29 cellular contexts compared by ENCODE assay signal in the genomic region with DNA sequence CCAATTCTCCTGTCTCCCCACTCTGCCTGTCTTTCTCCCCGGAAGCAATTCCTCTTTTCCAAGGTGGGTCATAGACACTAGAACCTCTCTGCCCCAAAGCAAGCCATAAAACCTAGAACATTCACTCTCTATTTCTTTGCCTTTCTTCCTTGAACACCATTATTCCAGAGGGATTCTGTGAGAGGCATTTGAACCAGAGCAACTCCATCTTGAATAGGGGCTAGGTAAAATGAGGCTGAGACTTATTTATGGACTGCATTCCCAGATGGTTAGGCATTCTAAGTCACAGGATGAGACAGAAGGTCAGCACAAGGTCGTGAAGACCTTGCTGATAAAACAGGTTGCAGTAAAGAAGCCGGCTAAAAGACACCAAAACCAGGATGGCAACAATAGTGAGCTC. TPM values are rescaled to one million over a fixed set of nuclear protein-coding genes. Genes with fewer than 3 reads are reported as not detected.
"Had no signal": no experiment of that assay in that cellular context is flagged by ENCODE, and none has a peak within 500 bp of the region (broad histone marks: within the 10 kb centered on the region; RNA-seq: fewer than 3 reads in every experiment).

No MANE protein-coding gene starts in this region.

- H3K27me3 Mint-ChIP-seq: dendritic cell treated with granulocyte-macrophage colony-stimulating factor and Interleukin-4, amounts not matched to agents 40 ng/mL and 50 ng/mL, for 4 days had no signal

- H3K27ac Mint-ChIP-seq: dendritic cell treated with granulocyte-macrophage colony-stimulating factor and Interleukin-4, amounts not matched to agents 40 ng/mL and 50 ng/mL, for 4 days; effector memory CD8-positive, alpha-beta T cell; endodermal cell had no signal

- H3K4me3 Mint-ChIP-seq: dendritic cell treated with granulocyte-macrophage colony-stimulating factor and Interleukin-4, amounts not matched to agents 40 ng/mL and 50 ng/mL, for 4 days; effector memory CD8-positive, alpha-beta T cell; endodermal cell had no signal

- H3K4me3 ChIP-seq: colonic mucosa, coronary artery, dorsolateral prefrontal cortex, esophagus muscularis mucosa, esophagus squamous epithelium, gastrocnemius medialis, gastroesophageal sphincter, heart left ventricle, heart right ventricle had no signal

- FAIRE-seq: colon, endometrium, endothelial cell of umbilical vein, frontal cortex had no signal

- H3K36me3 ChIP-seq: colonic mucosa, esophagus muscularis mucosa, esophagus squamous epithelium, gastrocnemius medialis, gastroesophageal sphincter, heart left ventricle, heart right ventricle had no signal

- H3K4me1 Mint-ChIP-seq: endodermal cell had no signal

- H3K4me1 ChIP-seq: colonic mucosa, esophagus muscularis mucosa, esophagus squamous epithelium, foreskin keratinocyte, gastrocnemius medialis, gastroesophageal sphincter, heart left ventricle, heart right ventricle had no signal

- ATAC-seq: effector memory CD8-positive, alpha-beta T cell; esophagus mucosa; foreskin keratinocyte; gastrocnemius medialis; gastroesophageal sphincter; heart left ventricle; heart right ventricle had no signal

- H3K9me3 ChIP-seq: colonic mucosa, esophagus squamous epithelium, gastrocnemius medialis, gastroesophageal sphincter had no signal

- H3K9me3 Mint-ChIP-seq: effector memory CD8-positive, alpha-beta T cell had no signal

- H3K27me3 ChIP-seq: colonic mucosa, dorsolateral prefrontal cortex, esophagus muscularis mucosa, esophagus squamous epithelium, gastrocnemius medialis, gastroesophageal sphincter, heart left ventricle, heart right ventricle had no signal

- DNase-seq: colonic mucosa; cortex of kidney; dermis blood vessel endothelial cell; dorsolateral prefrontal cortex; effector CD4-positive, alpha-beta T cell; effector CD8-positive, alpha-beta T cell; effector memory CD4-positive, alpha-beta T cell; effector memory CD8-positive, alpha-beta T cell; endodermal cell; erythroblast; esophagus squamous epithelium; foreskin fibroblast; foreskin keratinocyte; foreskin melanocyte; gastrocnemius medialis; glutamatergic neuron; head of caudate nucleus; heart left ventricle; heart right ventricle had no signal

- H3K27ac ChIP-seq: colonic mucosa, coronary artery, dorsolateral prefrontal cortex, epithelial cell of prostate, esophagus muscularis mucosa, esophagus squamous epithelium, foreskin keratinocyte, gastrocnemius medialis, gastroesophageal sphincter, heart left ventricle, heart right ventricle had no signal

RNA-seq across cellular contexts. Expression of gene GPAT3, which starts 13.7 kb away (rescaled TPM):
- total RNA-seq: frontal cortex had no signal
